Comparison of ENCODE assay signal across 8 cellular contexts in the genomic region with DNA sequence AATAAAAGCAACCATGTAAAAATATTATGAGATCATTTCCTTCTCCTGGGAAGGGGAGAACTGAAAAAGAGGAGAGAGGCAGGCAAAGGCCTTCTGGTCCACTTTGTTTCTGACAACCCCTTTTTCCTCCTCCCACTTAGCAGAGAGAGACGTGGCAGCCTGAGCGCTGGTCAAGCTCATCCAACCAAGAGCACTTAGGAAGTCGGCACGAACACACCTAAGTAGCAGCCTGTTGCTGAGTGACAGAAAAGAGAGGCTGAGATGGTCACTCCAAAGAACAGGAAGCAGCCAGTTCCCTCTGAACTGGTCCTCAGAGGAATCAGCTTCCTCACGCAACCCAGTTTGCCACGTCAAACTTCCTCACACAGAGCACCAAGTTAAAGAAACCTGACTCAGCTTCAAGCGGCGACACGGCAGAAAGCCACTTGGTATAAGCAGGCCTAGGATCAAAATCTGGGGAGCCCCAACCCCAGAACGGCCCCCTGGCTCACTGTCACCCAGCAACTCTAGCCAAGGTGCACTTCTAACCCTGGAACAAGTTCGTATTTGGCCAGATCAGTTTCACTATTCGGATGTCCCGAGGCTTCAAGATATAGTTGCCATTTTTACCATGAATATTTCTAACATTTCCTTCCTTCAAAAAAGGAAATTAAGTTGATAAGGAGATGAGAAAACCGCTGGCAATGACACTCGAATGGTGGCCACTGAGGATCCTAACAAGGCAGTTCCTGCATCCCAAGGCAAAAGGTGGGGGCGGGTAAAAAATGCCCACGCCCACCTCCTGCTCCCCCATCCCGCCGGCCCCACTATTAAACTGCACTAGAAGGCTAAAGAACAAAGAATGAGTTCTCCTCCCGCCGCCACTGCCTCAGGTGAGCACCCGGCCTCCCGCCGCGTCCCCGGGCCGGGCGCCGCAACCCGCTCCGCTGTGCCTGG. TPM values are rescaled to one million over a fixed set of nuclear protein-coding genes. Genes with fewer than 3 reads are reported as not detected.
DNase-seq lines count a peak whose midpoint lies in the region; ATAC-seq, FAIRE-seq and TF ChIP-seq lines count a peak whose summit lies in the region.

No MANE protein-coding gene starts in this region.

- CTCF ChIA-PET in activated B cell treated with CpG ODN at 0.5 μM for 24 hours (lab: Charles Lee) = no interaction called here

- peak; percentile 64 for ATAC-seq in HG02642 (IDR thresholded peaks at IDR 0.05; ENCODE audit: poor library complexity, unreplicated experiment)
- ATAC-seq in activated B cell treated with CpG ODN at 0.5 μM for 24 hours (ENCODE audit: low read depth) = peak; percentile 41

- no peaks in the 10 kb centered on the region for H3K27me3 ChIP-seq in keratinocyte (ENCODE audit: control insufficient read depth, extremely low read depth, insufficient read depth, low read length)

- DNase-seq in NCI-H82 (lab: John Stamatoyannopoulos, UW) = peak; percentile 56
- no peak for DNase-seq in NCI-H82 treated with DMSO at 0.1 percent for 48 hours (lab: John Stamatoyannopoulos, UW; ENCODE audit: unreplicated experiment)
- peak; percentile 7 for DNase-seq in NCI-H128 (lab: John Stamatoyannopoulos, UW; ENCODE audit: unreplicated experiment)
- DNase-seq in activated B cell treated with CpG ODN at 0.5 μM for 24 hours = peak; percentile 31
- DNase-seq in cerebellum (ENCODE audit: low spot score) = peak; percentile 32
- DNase-seq in keratinocyte (ENCODE audit: low read depth, low spot score) = peak; percentile 36
- DNase-seq in stimulated activated CD4-positive, alpha-beta T cell treated with anti-CD3 and anti-CD28 coated beads, Interleukin-12 subunit alpha, Interleukin-12 subunit beta, amount 100 ng/mL, for 24 hours (ENCODE audit: low read depth in 2 of 2) = peak; percentile 19 to 35

- peak overlapping the region; percentile 95 for H3K27ac ChIP-seq in keratinocyte (ENCODE audit: control insufficient read depth, insufficient read depth, low read length)

- peak overlapping the region; percentile 71 to 86 (median 75) for H3K4me3 ChIP-seq in keratinocyte (ENCODE audit: control insufficient read depth in 2 of 3, extremely low read depth in 1 of 3, insufficient read depth in 2 of 3, low read depth in 1 of 3, low read length in 3 of 3)

- H3K4me2 ChIP-seq in keratinocyte (ENCODE audit: control insufficient read depth, extremely low read depth, insufficient read depth, low read depth, low read length) = peak overlapping the region; percentile 96

- no peaks in the 10 kb centered on the region for H4K20me1 ChIP-seq in keratinocyte (ENCODE audit: control insufficient read depth, extremely low read depth, insufficient read depth, low read length)

- peaks cover 23% of the 10 kb centered on the region for H3K36me3 Mint-ChIP-seq in activated B cell treated with CpG ODN at 0.5 μM for 24 hours (ENCODE audit: low read depth)

- peaks cover 17% of the 10 kb centered on the region for H3K4me1 Mint-ChIP-seq in activated B cell treated with CpG ODN at 0.5 μM for 24 hours

- H3K79me2 ChIP-seq in keratinocyte (ENCODE audit: control insufficient read depth, insufficient read depth, low read length) = peaks cover 30% of the 10 kb centered on the region

- H3K36me3 ChIP-seq in keratinocyte (ENCODE audit: control insufficient read depth in 2 of 2, extremely low read depth in 1 of 2, insufficient read depth in 2 of 2, low read length in 2 of 2) = peaks cover 4 to 18% of the 10 kb centered on the region in 2 experiments

- peak overlapping the region; percentile 74 for H3K27ac Mint-ChIP-seq in activated B cell treated with CpG ODN at 0.5 μM for 24 hours

- H3K4me1 ChIP-seq in keratinocyte (ENCODE audit: control insufficient read depth, extremely low read depth, insufficient read depth, low read length) = peaks cover 15% of the 10 kb centered on the region

- POLR2A ChIA-PET in activated B cell treated with CpG ODN at 0.5 μM for 24 hours (lab: Charles Lee) = interaction anchor here (1.2 to 1.3 kb wide), 2 partner anchors 150 to 376 kb away, joined by 3 to 4 read pairs; a partner anchor contains a TSS

- dilution Hi-C loops in keratinocyte (cut with MboI; ENCODE audit: extremely low pct_ligation_motif_present, low sequenced_read_pairs) = no loop called here

- no peaks in the 10 kb centered on the region for H3K27me3 Mint-ChIP-seq in activated B cell treated with CpG ODN at 0.5 μM for 24 hours

- H3K9me1 ChIP-seq in keratinocyte (ENCODE audit: control insufficient read depth, extremely low read depth, insufficient read depth, low read length) = no peaks in the 10 kb centered on the region

- no peaks in the 10 kb centered on the region for H3K9me3 Mint-ChIP-seq in activated B cell treated with CpG ODN at 0.5 μM for 24 hours

- no peak for FAIRE-seq in keratinocyte (lab: Jason Lieb, UNC)

- no peak for TF ChIP-seq CTCF in activated B cell treated with CpG ODN at 0.5 μM for 24 hours (IDR thresholded peaks at IDR 0.05)
- TF ChIP-seq CTCF in keratinocyte (optimal IDR thresholded peaks at IDR 0.05 in 1 of 3, IDR thresholded peaks at IDR 0.05 in 1 of 3, conservative IDR thresholded peaks at IDR 0.05 in 1 of 3; ENCODE audit: extremely low read depth in 1 of 3, insufficient read depth in 2 of 3, low read length in 3 of 3) = no peak

- H3K4me3 Mint-ChIP-seq in activated B cell treated with CpG ODN at 0.5 μM for 24 hours = peak overlapping the region; percentile 100

- intact Hi-C loops in activated B cell treated with CpG ODN at 0.5 μM for 24 hours (cut with micrococcal nuclease) = loop anchor here (1.0 to 5.0 kb wide), 4 partner anchors 75 to 792 kb away; a partner anchor contains a TSS

- H2AFZ ChIP-seq in keratinocyte (ENCODE audit: control insufficient read depth, low read length) = peak overlapping the region; percentile 76

- H3K9me3 ChIP-seq in keratinocyte (ENCODE audit: control insufficient read depth, low read depth, low read length) = no peaks in the 10 kb centered on the region

- peak overlapping the region; percentile 90 for H3K9ac ChIP-seq in keratinocyte (ENCODE audit: control insufficient read depth, extremely low read depth, insufficient read depth, low read length)

RNA-seq across cellular contexts. Expression of a gene that starts 0.7 kb away (rescaled TPM):
- total RNA-seq in activated B cell treated with CpG ODN at 0.5 μM for 24 hours (19.4 and 22.6 TPM in 2 replicates), cerebellum (18.5 TPM)
- 17.7 to 27.9 TPM (median 24.9 TPM) in 3 replicates for polyA plus RNA-seq in keratinocyte
- 5.2 TPM for polyA plus RNA-seq in keratinocyte (2011; ENCODE audit: low read depth)
- polyA plus RNA-seq in keratinocyte (2011; cell fraction: cytosol; rRNA removed) = 13.4 and 26.7 TPM in 2 replicates
- 43.2 TPM in 2 replicates for polyA plus RNA-seq in keratinocyte (2011; cell fraction: nucleus; rRNA removed)
- 9.8 and 25.3 TPM in 2 replicates for polyA plus RNA-seq in keratinocyte (2012; ENCODE audit: low replicate concordance)
- 16.0 to 54.7 TPM (median 40.7 TPM) in 3 replicates for polyA minus RNA-seq in keratinocyte
- 15.7 TPM for polyA minus RNA-seq in keratinocyte (2011; cell fraction: cytosol; rRNA and poly(A)+ RNA removed)
- 29.1 and 64.8 TPM in 2 replicates for polyA minus RNA-seq in keratinocyte (2011; cell fraction: nucleus; rRNA and poly(A)+ RNA removed)

RNA-seq across cellular contexts. Expression of a gene that starts 53.4 kb away (rescaled TPM):
- 0.18 and 0.24 TPM in 2 replicates for total RNA-seq in activated B cell treated with CpG ODN at 0.5 μM for 24 hours
- total RNA-seq in cerebellum = 8.8 TPM
- 0.19 to 0.77 TPM (median 0.34 TPM) in 3 replicates for polyA plus RNA-seq in keratinocyte
- 1.9 TPM for polyA plus RNA-seq in keratinocyte (2011; ENCODE audit: low read depth)
- polyA plus RNA-seq in keratinocyte (2011; cell fraction: cytosol; rRNA removed) = 0.34 and 0.39 TPM in 2 replicates
- 0.85 and 1.1 TPM in 2 replicates for polyA plus RNA-seq in keratinocyte (2011; cell fraction: nucleus; rRNA removed)
- polyA plus RNA-seq in keratinocyte (2012; ENCODE audit: low replicate concordance) = 0.21 and 1.2 TPM in 2 replicates
- polyA minus RNA-seq in keratinocyte = 0.30 to 2.9 TPM (median 0.70 TPM) in 3 replicates
- 0.38 TPM for polyA minus RNA-seq in keratinocyte (2011; cell fraction: cytosol; rRNA and poly(A)+ RNA removed)
- 0.63 and 2.4 TPM in 2 replicates for polyA minus RNA-seq in keratinocyte (2011; cell fraction: nucleus; rRNA and poly(A)+ RNA removed)
